ENCODE assay signal across 24 cellular contexts in genomic region chr11:113167599-113167998, GRCh38.
A peak's percentile ranks its signal among the peaks of the same experiment; 100 is the strongest.
DNase-seq lines count a peak whose midpoint lies in the region; ATAC-seq and TF ChIP-seq lines count a peak whose summit lies in the region.
"Had no signal": no experiment of that assay in that cellular context is flagged by ENCODE, and none has a peak within 500 bp of the region (broad histone marks: within the 10 kb centered on the region; RNA-seq: fewer than 3 reads in every experiment).

No MANE protein-coding gene starts in this region.

- H3K4me3 Mint-ChIP-seq in glutamatergic neuron (ENCODE audit: unreplicated experiment): no peak overlapping the region
- H3K4me3 Mint-ChIP-seq in activated CD4-positive, alpha-beta T cell treated with anti-CD3 and anti-CD28 coated beads, Interleukin-2, amount 10 ng/mL, durations not matched to agents 24 days and 14 days: no peak overlapping the region
- H3K4me3 Mint-ChIP-seq in activated CD8-positive, alpha-beta memory T cell treated with anti-CD3 and anti-CD28 coated beads, Interleukin-2, amount 10 ng/mL, durations not matched to agents 7 days and 5 days: no peak overlapping the region
- H3K4me3 Mint-ChIP-seq: activated CD8-positive, alpha-beta T cell treated with anti-CD3 and anti-CD28 coated beads, Interleukin-2, amount 10 ng/mL, durations not matched to agents 7 days and 5 days; activated T-cell treated with anti-CD3 and anti-CD28 coated beads, Interleukin-2, amount 50 U/mL, for 24 hours; CD4-positive, alpha-beta T cell; endodermal cell; natural killer cell; T-cell had no signal

- TF ChIP-seq CTCF in left ventricle myocardium inferior (IDR thresholded peaks at IDR 0.05; ENCODE audit: borderline replicate concordance): no peak
- no peak for TF ChIP-seq CTCF in glutamatergic neuron (IDR thresholded peaks at IDR 0.05; ENCODE audit: partially characterized antibody, unreplicated experiment)
- no peak for TF ChIP-seq CTCF in thyroid gland (IDR thresholded peaks at IDR 0.05)

- H3K4me1 Mint-ChIP-seq in glutamatergic neuron (ENCODE audit: low read depth, unreplicated experiment): peaks cover 66% of the 10 kb centered on the region
- H3K4me1 Mint-ChIP-seq in activated CD4-positive, alpha-beta T cell treated with anti-CD3 and anti-CD28 coated beads, Interleukin-2, amount 10 ng/mL, durations not matched to agents 24 days and 14 days: no peaks in the 10 kb centered on the region
- H3K4me1 Mint-ChIP-seq in activated CD8-positive, alpha-beta memory T cell treated with anti-CD3 and anti-CD28 coated beads, Interleukin-2, amount 10 ng/mL, durations not matched to agents 7 days and 5 days: no peaks in the 10 kb centered on the region
- H3K4me1 Mint-ChIP-seq: endodermal cell, T-cell had no signal

- peak overlapping the region; percentile 88 for H3K27ac Mint-ChIP-seq in glutamatergic neuron (ENCODE audit: unreplicated experiment)
- no peak overlapping the region for H3K27ac Mint-ChIP-seq in activated CD4-positive, alpha-beta T cell treated with anti-CD3 and anti-CD28 coated beads, Interleukin-2, amount 10 ng/mL, durations not matched to agents 24 days and 14 days
- H3K27ac Mint-ChIP-seq in activated CD8-positive, alpha-beta memory T cell treated with anti-CD3 and anti-CD28 coated beads, Interleukin-2, amount 10 ng/mL, durations not matched to agents 7 days and 5 days: no peak overlapping the region
- H3K27ac Mint-ChIP-seq: activated CD8-positive, alpha-beta T cell treated with anti-CD3 and anti-CD28 coated beads, Interleukin-2, amount 10 ng/mL, durations not matched to agents 7 days and 5 days; activated T-cell treated with anti-CD3 and anti-CD28 coated beads, Interleukin-2, amount 50 U/mL, for 24 hours; CD4-positive, alpha-beta T cell; endodermal cell; natural killer cell; T-cell had no signal

- peaks cover 26% of the 10 kb centered on the region for H3K4me1 ChIP-seq in left ventricle myocardium inferior
- peaks cover 7 to 14% of the 10 kb centered on the region in 2 donors for H3K4me1 ChIP-seq in thyroid gland

- ATAC-seq in Right ventricle myocardium inferior: no peak
- no peak for ATAC-seq in activated CD8-positive, alpha-beta memory T cell treated with anti-CD3 and anti-CD28 coated beads, Interleukin-2, amount 10 ng/mL, durations not matched to agents 7 days and 5 days
- ATAC-seq: activated CD8-positive, alpha-beta T cell treated with anti-CD3 and anti-CD28 coated beads, Interleukin-2, amount 10 ng/mL, durations not matched to agents 7 days and 5 days; left colon; natural killer cell; T-cell had no signal

- no peaks in the 10 kb centered on the region for H3K9me3 ChIP-seq in left ventricle myocardium inferior (replicated peaks)
- H3K9me3 ChIP-seq in thyroid gland: no peaks in the 10 kb centered on the region
- H3K9me3 ChIP-seq: breast epithelium, heart right ventricle, ovary, sigmoid colon, vagina had no signal

- H3K36me3 Mint-ChIP-seq in glutamatergic neuron (ENCODE audit: unreplicated experiment): peaks cover 6% of the 10 kb centered on the region
- no peaks in the 10 kb centered on the region for H3K36me3 Mint-ChIP-seq in activated CD4-positive, alpha-beta T cell treated with anti-CD3 and anti-CD28 coated beads, Interleukin-2, amount 10 ng/mL, durations not matched to agents 24 days and 14 days (ENCODE audit: low read depth)
- no peaks in the 10 kb centered on the region for H3K36me3 Mint-ChIP-seq in activated CD8-positive, alpha-beta memory T cell treated with anti-CD3 and anti-CD28 coated beads, Interleukin-2, amount 10 ng/mL, durations not matched to agents 7 days and 5 days
- H3K36me3 Mint-ChIP-seq: natural killer cell, T-cell had no signal

- no peaks in the 10 kb centered on the region for H3K36me3 ChIP-seq in left ventricle myocardium inferior
- H3K36me3 ChIP-seq in thyroid gland: no peaks in the 10 kb centered on the region
- H3K36me3 ChIP-seq: breast epithelium, heart right ventricle, ovary, sigmoid colon, vagina had no signal

- H3K27ac ChIP-seq in left ventricle myocardium inferior (replicated peaks) (no peak overlapping the region), thyroid gland (no peak overlapping the region)
- H3K27ac ChIP-seq: breast epithelium, coronary artery, heart right ventricle, ovary, sigmoid colon, vagina had no signal

- CTCF ChIA-PET in activated CD8-positive, alpha-beta memory T cell treated with anti-CD3 and anti-CD28 coated beads, Interleukin-2, amount 10 ng/mL, durations not matched to agents 7 days and 5 days (lab: Charles Lee): no interaction called here

- peaks cover 17% of the 10 kb centered on the region for H3K27me3 Mint-ChIP-seq in glutamatergic neuron (ENCODE audit: unreplicated experiment)
- no peaks in the 10 kb centered on the region for H3K27me3 Mint-ChIP-seq in activated CD4-positive, alpha-beta T cell treated with anti-CD3 and anti-CD28 coated beads, Interleukin-2, amount 10 ng/mL, durations not matched to agents 24 days and 14 days
- H3K27me3 Mint-ChIP-seq in activated CD8-positive, alpha-beta memory T cell treated with anti-CD3 and anti-CD28 coated beads, Interleukin-2, amount 10 ng/mL, durations not matched to agents 7 days and 5 days: peaks cover 6% of the 10 kb centered on the region

- peaks cover 15% of the 10 kb centered on the region for H3K9me3 Mint-ChIP-seq in glutamatergic neuron (ENCODE audit: unreplicated experiment)
- no peaks in the 10 kb centered on the region for H3K9me3 Mint-ChIP-seq in activated CD4-positive, alpha-beta T cell treated with anti-CD3 and anti-CD28 coated beads, Interleukin-2, amount 10 ng/mL, durations not matched to agents 24 days and 14 days
- H3K9me3 Mint-ChIP-seq in activated CD8-positive, alpha-beta memory T cell treated with anti-CD3 and anti-CD28 coated beads, Interleukin-2, amount 10 ng/mL, durations not matched to agents 7 days and 5 days (ENCODE audit: low read depth): no peaks in the 10 kb centered on the region
- H3K9me3 Mint-ChIP-seq: activated T-cell treated with anti-CD3 and anti-CD28 coated beads, Interleukin-2, amount 50 U/mL, for 24 hours; CD4-positive, alpha-beta T cell; endodermal cell; natural killer cell; T-cell had no signal

- TF ChIP-seq POLR2A in thyroid gland (IDR thresholded peaks at IDR 0.05): no peak

- intact Hi-C loops in left ventricle myocardium inferior (cut with micrococcal nuclease): no loop called here
- intact Hi-C loops in Right ventricle myocardium inferior (cut with DNase I): no loop called here
- intact Hi-C loops in thyroid gland (cut with DNase I): no loop called here
- intact Hi-C loops in activated CD4-positive, alpha-beta T cell treated with anti-CD3 and anti-CD28 coated beads, Interleukin-2, amount 10 ng/mL, durations not matched to agents 24 days and 14 days (cut with micrococcal nuclease): no loop called here

- H3K27me3 ChIP-seq in left ventricle myocardium inferior (ENCODE audit: low read depth) (no peaks in the 10 kb centered on the region), thyroid gland (no peaks in the 10 kb centered on the region)
- H3K27me3 ChIP-seq: breast epithelium, heart right ventricle, ovary, sigmoid colon, vagina had no signal

- H3K4me3 ChIP-seq in left ventricle myocardium inferior (no peak overlapping the region), thyroid gland (replicated peaks in 1 of 3) (no peak overlapping the region)
- H3K4me3 ChIP-seq: breast epithelium, coronary artery, heart right ventricle, ovary, sigmoid colon, vagina had no signal

- WGBS in thyroid gland, 2 donors: 50 to 59% methylated on average over 6 of the region's 6 CpGs

- DNase-seq in left ventricle myocardium inferior: peak; percentile 25
- no peak for DNase-seq in Right ventricle myocardium inferior (ENCODE audit: missing footprints)
- peak; percentile 81 for DNase-seq in NCI-H69 (lab: John Stamatoyannopoulos, UW)
- DNase-seq in glutamatergic neuron: no peak
- DNase-seq in thyroid gland: peak; percentile 61 to 75
- no peak for DNase-seq in activated CD4-positive, alpha-beta T cell treated with anti-CD3 and anti-CD28 coated beads, Interleukin-2, amount 10 ng/mL, durations not matched to agents 24 days and 14 days
- no peak for DNase-seq in activated CD8-positive, alpha-beta memory T cell treated with anti-CD3 and anti-CD28 coated beads, Interleukin-2, amount 10 ng/mL, durations not matched to agents 7 days and 5 days
- DNase-seq: activated CD4-positive, CD25-positive, alpha-beta regulatory T cell treated with anti-CD3 and anti-CD28 coated beads, Interleukin-2, amount 50 U/mL, for 72 hours; activated CD8-positive, alpha-beta T cell treated with anti-CD3 and anti-CD28 coated beads, Interleukin-2, amount 10 ng/mL, durations not matched to agents 7 days and 5 days; activated T-cell treated with anti-CD3 and anti-CD28 coated beads, Interleukin-2, amount 50 U/mL, for 24 hours; CD4-positive, alpha-beta T cell; endodermal cell; HCEC 1CT; left colon; MV-4-11; natural killer cell; NCI-H524 treated with DMSO at 0.1 percent for 48 hours; ovary; sigmoid colon; T-cell had no signal

Comparison
In these comparisons a context has a peak if more than half of its experiments do, and no peak if none do; other contexts are left out.
1. DNase-seq: peak in left ventricle myocardium inferior (single experiment), NCI-H69 (single experiment) and thyroid gland (2 of 2); none in Right ventricle myocardium inferior (single experiment), glutamatergic neuron (single experiment), activated CD4-positive, alpha-beta T cell treated with anti-CD3 and anti-CD28 coated beads, Interleukin-2, amount 10 ng/mL, durations not matched to agents 24 days and 14 days (single experiment) and activated CD8-positive, alpha-beta memory T cell treated with anti-CD3 and anti-CD28 coated beads, Interleukin-2, amount 10 ng/mL, durations not matched to agents 7 days and 5 days (single experiment).